ENCODE assay signal across 12 cellular contexts in genomic region chr3:16067837-16068471, GRCh38.
DNase-seq lines count a peak whose midpoint lies in the region; FAIRE-seq and TF ChIP-seq lines count a peak whose summit lies in the region.
"Had no signal": no experiment of that assay in that cellular context is flagged by ENCODE, and none has a peak within 500 bp of the region (broad histone marks: within the 10 kb centered on the region; RNA-seq: fewer than 3 reads in every experiment).

No MANE protein-coding gene starts in this region.

- no peaks in the 10 kb centered on the region for H3K4me1 ChIP-seq in uterus

- H3K27ac ChIP-seq in uterus = peak overlapping the region; percentile 49 to 78
- H3K27ac ChIP-seq: stomach had no signal

- peak; percentile 69 for FAIRE-seq in H54 (lab: Jason Lieb, UNC)
- FAIRE-seq: RCC 7860 had no signal

- H3K4me3 ChIP-seq in fibroblast of villous mesenchyme (ENCODE audit: low read depth, low read length) (no peak overlapping the region), uterus (no peak overlapping the region)
- H3K4me3 ChIP-seq: stomach had no signal

- DNase-seq in H54 (ENCODE audit: insufficient read length, low spot score) (no peak), SK-N-DZ (ENCODE audit: low spot score) (peak; percentile 21), fibroblast of villous mesenchyme (ENCODE audit: low read depth) (peak; percentile 81), uterus (no peak), NCI-H2081 (lab: John Stamatoyannopoulos, UW) (no peak), kidney glomerular epithelial cell (lab: John Stamatoyannopoulos, UW) (no peak), GM10266 (ENCODE audit: extremely low spot score) (no peak)
- DNase-seq: effector memory CD8-positive, alpha-beta T cell; NCI-H1092 treated with DMSO at 0.1 percent for 48 hours; nephron progenitor cell; stomach had no signal

- intact Hi-C loops in uterus (cut with DNase I; ENCODE audit: low total_unique reads) = no loop called here

- no peaks in the 10 kb centered on the region for H3K9me3 ChIP-seq in uterus
- H3K9me3 ChIP-seq: stomach had no signal

- no peaks in the 10 kb centered on the region for H3K36me3 ChIP-seq in uterus
- H3K36me3 ChIP-seq: stomach had no signal

- H3K27me3 ChIP-seq in uterus = no peaks in the 10 kb centered on the region
- H3K27me3 ChIP-seq: stomach had no signal

- TF ChIP-seq POLR2A in H54 (IDR thresholded peaks at IDR 0.05; ENCODE audit: low read depth, low read length) (no peak), uterus (IDR thresholded peaks at IDR 0.05) (no peak)

- no peak for TF ChIP-seq CTCF in fibroblast of villous mesenchyme (IDR thresholded peaks at IDR 0.05; ENCODE audit: insufficient read depth, low read depth, low read length)
- no peak for TF ChIP-seq CTCF in uterus (IDR thresholded peaks at IDR 0.05)
- no peak for TF ChIP-seq CTCF in GM10266 (IDR thresholded peaks at IDR 0.05; ENCODE audit: control insufficient read depth, insufficient read depth, low read depth, missing control alignments)

Comparison
In these comparisons a context has a peak if more than half of its experiments do, and no peak if none do; other contexts are left out.
1. DNase-seq: peak in SK-N-DZ (single experiment) and fibroblast of villous mesenchyme (single experiment); none in H54 (single experiment), uterus (0 of 2), NCI-H2081 (0 of 2), kidney glomerular epithelial cell (single experiment) and GM10266 (single experiment).